In the genomic region with DNA sequence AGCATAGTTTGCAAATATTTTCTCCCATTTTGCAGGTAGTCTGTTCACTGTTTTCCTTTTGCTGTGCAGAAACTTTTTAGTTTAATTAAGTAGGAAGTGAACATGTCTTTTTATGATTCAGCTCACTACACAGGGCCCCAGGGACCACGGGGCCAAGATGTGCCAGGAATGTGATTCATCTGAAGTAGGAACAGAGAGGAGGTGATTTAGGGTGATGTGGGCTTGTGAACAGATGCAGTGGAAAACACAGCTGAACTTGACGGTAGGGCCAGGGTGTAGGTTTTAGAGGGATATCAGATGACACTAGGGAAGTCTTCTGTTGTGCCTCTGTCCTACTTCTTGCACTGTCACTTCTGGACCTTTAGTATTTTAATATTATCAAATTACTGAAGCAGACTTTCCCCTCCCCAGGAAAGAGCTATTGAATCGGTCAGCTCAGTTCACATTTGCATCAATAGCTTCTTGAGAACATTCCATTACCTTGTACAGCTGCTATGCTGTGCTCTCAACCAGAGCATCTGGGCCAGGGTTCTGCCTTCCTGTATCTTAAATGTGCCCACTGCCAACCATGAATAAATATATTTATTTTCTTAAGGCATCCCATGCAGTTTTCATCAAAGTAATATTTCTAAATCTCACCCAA, we compare ENCODE assay signal across 10 cellular contexts.
DNase-seq lines count a peak whose midpoint lies in the region; ATAC-seq and TF ChIP-seq lines count a peak whose summit lies in the region.
"Had no signal": no experiment of that assay in that cellular context is flagged by ENCODE, and none has a peak within 500 bp of the region (broad histone marks: within the 10 kb centered on the region; RNA-seq: fewer than 3 reads in every experiment).

No MANE protein-coding gene starts in this region.

- intact Hi-C loops in left ventricle myocardium superior (cut with micrococcal nuclease) = no loop called here
- intact Hi-C loops in CD14-positive monocyte (cut with micrococcal nuclease) = no loop called here

- peaks cover 44% of the 10 kb centered on the region for H3K36me3 Mint-ChIP-seq in activated CD8-positive, alpha-beta T cell treated with anti-CD3 and anti-CD28 coated beads, Interleukin-2, amount 10 ng/mL, durations not matched to agents 7 days and 5 days (ENCODE audit: low read depth)
- H3K36me3 Mint-ChIP-seq in CD14-positive monocyte = peaks cover 2 to 14% of the 10 kb centered on the region in 2 donors

- CTCF ChIA-PET in activated CD8-positive, alpha-beta T cell treated with anti-CD3 and anti-CD28 coated beads, Interleukin-2, amount 10 ng/mL, durations not matched to agents 7 days and 5 days (lab: Charles Lee) = interaction anchor here (0.6 to 2.3 kb wide), 7 partner anchors 9 to 232 kb away, joined by 3 to 12 read pairs (median 4); no protein-coding TSS in a partner anchor

- peak; percentile 31 for DNase-seq in stimulated activated naive CD4-positive, alpha-beta T cell treated with Interleukin-2 at 50 U/mL for 16 hours (lab: John Stamatoyannopoulos, UW)
- DNase-seq in stimulated activated naive CD4-positive, alpha-beta T cell (lab: John Stamatoyannopoulos, UW) = no peak
- no peak for DNase-seq in activated CD8-positive, alpha-beta T cell treated with anti-CD3 and anti-CD28 coated beads, Interleukin-2, amount 10 ng/mL, durations not matched to agents 7 days and 5 days
- DNase-seq in left ventricle myocardium superior (peak; percentile 82), CD14-positive monocyte (ENCODE audit: low spot score) (no peak), H7 (no peak), NCI-H345 (lab: John Stamatoyannopoulos, UW) (no peak)

- TF ChIP-seq CTCF in CD14-positive monocyte (IDR thresholded peaks at IDR 0.05) = no peak

- POLR2A ChIA-PET in activated CD8-positive, alpha-beta T cell treated with anti-CD3 and anti-CD28 coated beads, Interleukin-2, amount 10 ng/mL, durations not matched to agents 7 days and 5 days (lab: Charles Lee) = no interaction called here

- no peaks in the 10 kb centered on the region for H3K27me3 Mint-ChIP-seq in activated CD8-positive, alpha-beta T cell treated with anti-CD3 and anti-CD28 coated beads, Interleukin-2, amount 10 ng/mL, durations not matched to agents 7 days and 5 days (ENCODE audit: low read depth)
- no peaks in the 10 kb centered on the region for H3K27me3 Mint-ChIP-seq in CD14-positive monocyte (ENCODE audit: low read depth in 3 of 3)

- no peaks in the 10 kb centered on the region for H3K36me3 ChIP-seq in H7 (replicated peaks; ENCODE audit: control insufficient read depth, insufficient read depth, low read length)
- H3K36me3 ChIP-seq: uterus had no signal

- ATAC-seq in activated CD8-positive, alpha-beta T cell treated with anti-CD3 and anti-CD28 coated beads, Interleukin-2, amount 10 ng/mL, durations not matched to agents 7 days and 5 days = no peak
- ATAC-seq in left ventricle myocardium superior (peak; percentile 95), HG03457 (IDR thresholded peaks at IDR 0.05; ENCODE audit: unreplicated experiment) (no peak)
- ATAC-seq: Panc1 had no signal

- peaks cover 20% of the 10 kb centered on the region for H3K4me1 Mint-ChIP-seq in activated CD8-positive, alpha-beta T cell treated with anti-CD3 and anti-CD28 coated beads, Interleukin-2, amount 10 ng/mL, durations not matched to agents 7 days and 5 days (ENCODE audit: low read depth)
- H3K4me1 Mint-ChIP-seq in CD14-positive monocyte = peaks cover 4% of the 10 kb centered on the region

- no peak overlapping the region for H3K4me3 ChIP-seq in H7 (ENCODE audit: insufficient read depth, low read depth, low read length)
- H3K4me3 ChIP-seq: uterus had no signal

- no peaks in the 10 kb centered on the region for H3K9me3 Mint-ChIP-seq in activated CD8-positive, alpha-beta T cell treated with anti-CD3 and anti-CD28 coated beads, Interleukin-2, amount 10 ng/mL, durations not matched to agents 7 days and 5 days (ENCODE audit: insufficient read depth)
- no peaks in the 10 kb centered on the region for H3K9me3 Mint-ChIP-seq in CD14-positive monocyte

- H3K27ac Mint-ChIP-seq in activated CD8-positive, alpha-beta T cell treated with anti-CD3 and anti-CD28 coated beads, Interleukin-2, amount 10 ng/mL, durations not matched to agents 7 days and 5 days = peak overlapping the region; percentile 3
- peak overlapping the region in 1 of 7 donors; percentile 62 for H3K27ac Mint-ChIP-seq in CD14-positive monocyte

- H3K4me3 Mint-ChIP-seq in activated CD8-positive, alpha-beta T cell treated with anti-CD3 and anti-CD28 coated beads, Interleukin-2, amount 10 ng/mL, durations not matched to agents 7 days and 5 days = no peak overlapping the region
- no peak overlapping the region for H3K4me3 Mint-ChIP-seq in CD14-positive monocyte

- no peaks in the 10 kb centered on the region for H3K27me3 ChIP-seq in H7 (ENCODE audit: control insufficient read depth, insufficient read depth, low read length)
- H3K27me3 ChIP-seq: uterus had no signal

Comparison
In these comparisons a context has a peak if more than half of its experiments do, and no peak if none do; other contexts are left out.
1. DNase-seq: peak in stimulated activated naive CD4-positive, alpha-beta T cell treated with Interleukin-2 at 50 U/mL for 16 hours (single experiment) and left ventricle myocardium superior (single experiment); none in stimulated activated naive CD4-positive, alpha-beta T cell (0 of 6), activated CD8-positive, alpha-beta T cell treated with anti-CD3 and anti-CD28 coated beads, Interleukin-2, amount 10 ng/mL, durations not matched to agents 7 days and 5 days (single experiment), CD14-positive monocyte (single experiment), H7 (single experiment) and NCI-H345 (single experiment).